22 cellular contexts compared by ENCODE assay signal in genomic region chr3:61768284-61769012, GRCh38.
DNase-seq lines count a peak whose midpoint lies in the region; ATAC-seq and TF ChIP-seq lines count a peak whose summit lies in the region.
"Had no signal": no experiment of that assay in that cellular context is flagged by ENCODE, and none has a peak within 500 bp of the region (broad histone marks: within the 10 kb centered on the region; RNA-seq: fewer than 3 reads in every experiment).

No MANE protein-coding gene starts in this region.

- DNase-seq in MCF 10A (ENCODE audit: unreplicated experiment): peak; percentile 65
- DNase-seq in breast epithelium (ENCODE audit: low spot score in 2 of 2): no peak
- no peak for DNase-seq in WTC11 (ENCODE audit: low spot score)
- peak; percentile 22 for DNase-seq in glomerular visceral epithelial cell (ENCODE audit: extremely low spot score)
- no peak for DNase-seq in sciatic nerve (ENCODE audit: low spot score)
- DNase-seq in uterus: no peak
- no peak for DNase-seq in MV-4-11 (lab: John Stamatoyannopoulos, UW)
- DNase-seq: activated CD4-positive, alpha-beta T cell treated with anti-CD3 and anti-CD28 coated beads, Interleukin-2, amount 50 U/mL, for 4 hours; amniotic stem cell; BE2C; Caco-2; erythroblast; left lung; NCI-H187 treated with DMSO at 0.1 percent for 48 hours; NCI-H446 treated with DMSO at 0.1 percent for 48 hours; Peyer's patch; T-helper 2 cell had no signal

- ATAC-seq in WTC11: no peak
- peak; percentile 22 for ATAC-seq in sciatic nerve
- ATAC-seq in HG03469 (IDR thresholded peaks at IDR 0.05; ENCODE audit: unreplicated experiment): no peak
- ATAC-seq: gastroesophageal sphincter, left lung had no signal

- no peaks in the 10 kb centered on the region for H3K9me3 Mint-ChIP-seq in MCF 10A (ENCODE audit: unreplicated experiment)
- H3K9me3 Mint-ChIP-seq in WTC11: no peaks in the 10 kb centered on the region

- CTCF ChIA-PET in MCF 10A (lab: Yijun Ruan, JAX): interaction anchor here (0.7 to 0.9 kb wide), 3 partner anchors 14 to 204 kb away, joined by 3 to 4 read pairs (median 3); no protein-coding TSS in a partner anchor
- CTCF ChIA-PET in WTC11 (lab: Charles Lee): interaction anchor here (1.1 kb wide), 1 partner anchor 204 kb away, joined by 4 read pairs; no protein-coding TSS in a partner anchor

- H3K9me3 ChIP-seq in breast epithelium (no peaks in the 10 kb centered on the region), uterus (no peaks in the 10 kb centered on the region)
- H3K9me3 ChIP-seq: BE2C, Caco-2, gastroesophageal sphincter, left lung, neutrophil, Peyer's patch had no signal

- no peaks in the 10 kb centered on the region for H3K27me3 Mint-ChIP-seq in MCF 10A (ENCODE audit: insufficient read depth, unreplicated experiment)
- H3K27me3 Mint-ChIP-seq in WTC11 (ENCODE audit: low read depth): no peaks in the 10 kb centered on the region

- H3K27ac ChIP-seq in breast epithelium (no peak overlapping the region), uterus (no peak overlapping the region)
- H3K27ac ChIP-seq: 22Rv1, gastroesophageal sphincter, left lung, neutrophil, Peyer's patch, SK-N-MC had no signal

- no peaks in the 10 kb centered on the region for H3K36me3 ChIP-seq in breast epithelium
- H3K36me3 ChIP-seq in uterus: no peaks in the 10 kb centered on the region
- H3K36me3 ChIP-seq: BE2C, gastroesophageal sphincter, left lung, neutrophil, Peyer's patch had no signal

- intact Hi-C loops in MCF 10A (cut with micrococcal nuclease): no loop called here
- intact Hi-C loops in breast epithelium (cut with DNase I; ENCODE audit: low total_unique reads): no loop called here
- intact Hi-C loops in sciatic nerve (cut with DNase I): no loop called here
- intact Hi-C loops in uterus (cut with DNase I; ENCODE audit: low total_unique reads): no loop called here

- TF ChIP-seq POLR2A in breast epithelium (IDR thresholded peaks at IDR 0.05) (no peak), uterus (IDR thresholded peaks at IDR 0.05) (no peak)

- no peak overlapping the region for H3K4me3 ChIP-seq in breast epithelium
- H3K4me3 ChIP-seq in uterus: no peak overlapping the region
- H3K4me3 ChIP-seq: gastroesophageal sphincter, left lung, Peyer's patch, SK-N-MC had no signal

- H3K4me1 Mint-ChIP-seq in MCF 10A (ENCODE audit: insufficient read depth, unreplicated experiment): peaks cover 59% of the 10 kb centered on the region
- peaks cover 52% of the 10 kb centered on the region for H3K4me1 Mint-ChIP-seq in WTC11

- H3K27ac Mint-ChIP-seq in MCF 10A (ENCODE audit: low read depth, unreplicated experiment): peak overlapping the region; percentile 80
- H3K27ac Mint-ChIP-seq in WTC11: peak overlapping the region; percentile 87

- H3K4me1 ChIP-seq in breast epithelium (no peaks in the 10 kb centered on the region), uterus (no peaks in the 10 kb centered on the region)
- H3K4me1 ChIP-seq: BE2C, Caco-2, left lung, Peyer's patch had no signal

- peak overlapping the region; percentile 39 for H3K4me3 Mint-ChIP-seq in MCF 10A (ENCODE audit: unreplicated experiment)
- H3K4me3 Mint-ChIP-seq in WTC11: no peak overlapping the region

- H3K36me3 Mint-ChIP-seq in MCF 10A (ENCODE audit: insufficient read depth, unreplicated experiment) (peaks cover 13% of the 10 kb centered on the region), WTC11 (no peaks in the 10 kb centered on the region)

- H3K27me3 ChIP-seq in breast epithelium (no peaks in the 10 kb centered on the region), uterus (no peaks in the 10 kb centered on the region)
- H3K27me3 ChIP-seq: gastroesophageal sphincter, left lung, neutrophil, Peyer's patch had no signal

- BruUV-seq in MCF 10A (replicated peaks; lab: Mats Ljungman, UMichigan): no TSS peak

- TF ChIP-seq CTCF in MCF 10A (IDR thresholded peaks at IDR 0.05; ENCODE audit: unreplicated experiment): no peak
- no peak for TF ChIP-seq CTCF in breast epithelium (IDR thresholded peaks at IDR 0.05)
- no peak for TF ChIP-seq CTCF in WTC11 (IDR thresholded peaks at IDR 0.05)
- TF ChIP-seq CTCF in uterus (IDR thresholded peaks at IDR 0.05): no peak

- POLR2A ChIA-PET in MCF 10A (lab: Yijun Ruan, JAX): interaction anchor here (0.5 to 1.2 kb wide), 5 partner anchors 14 to 383 kb away, joined by 3 to 4 read pairs (median 3); no protein-coding TSS in a partner anchor
- POLR2A ChIA-PET in WTC11 (lab: Charles Lee): no interaction called here

TF ChIP-seq in WTC11, 78 proteins besides CTCF, POLR2A, EP300 and RAD21:
- TF ChIP-seq ZNF263 (CRISPR knock-in tag; IDR thresholded peaks at IDR 0.05; ENCODE audit: low read depth) (no peak), NFE2L1 (CRISPR knock-in tag; IDR thresholded peaks at IDR 0.05) (no peak), ZNF396 (CRISPR knock-in tag; IDR thresholded peaks at IDR 0.05; ENCODE audit: borderline replicate concordance) (no peak), ZNF425 (CRISPR knock-in tag; conservative IDR thresholded peaks at IDR 0.05) (no peak), ELF4 (CRISPR knock-in tag; IDR thresholded peaks at IDR 0.05; ENCODE audit: low read depth) (no peak), ATF3 (CRISPR knock-in tag; conservative IDR thresholded peaks at IDR 0.05) (no peak), IRF2 (CRISPR knock-in tag; IDR thresholded peaks at IDR 0.05; ENCODE audit: borderline replicate concordance, low read depth) (no peak), JUN (CRISPR knock-in tag; IDR thresholded peaks at IDR 0.05) (no peak), E2F5 (CRISPR knock-in tag; IDR thresholded peaks at IDR 0.05) (no peak), USF1 (CRISPR knock-in tag; IDR thresholded peaks at IDR 0.05) (no peak), MXD4 (CRISPR knock-in tag; IDR thresholded peaks at IDR 0.05; ENCODE audit: borderline replicate concordance) (no peak), SP1 (CRISPR knock-in tag; conservative IDR thresholded peaks at IDR 0.05) (no peak), ZNF138 (CRISPR knock-in tag; conservative IDR thresholded peaks at IDR 0.05) (no peak), NFATC4 (CRISPR knock-in tag; IDR thresholded peaks at IDR 0.05) (no peak), USF2 (CRISPR knock-in tag; IDR thresholded peaks at IDR 0.05) (no peak)

Comparison
In these comparisons a context has a peak if more than half of its experiments do, and no peak if none do; other contexts are left out.
1. DNase-seq: peak in MCF 10A (single experiment) and glomerular visceral epithelial cell (single experiment); none in breast epithelium (0 of 2), WTC11 (single experiment), sciatic nerve (single experiment), uterus (0 of 2) and MV-4-11 (single experiment).